Comparison of ENCODE assay signal across 8 cellular contexts in genomic region chr15:77979157-77979556, GRCh38.
DNase-seq lines count a peak whose midpoint lies in the region; ATAC-seq, FAIRE-seq and TF ChIP-seq lines count a peak whose summit lies in the region.
"Not testable (repeated sequence)": the region's sequence is repeated elsewhere in the genome, so short reads cannot be mapped to it uniquely, and the experiment has no call there.

No MANE protein-coding gene starts in this region.

- not testable (repeated sequence) for TF ChIP-seq POLR2A in GM12878 (IDR thresholded peaks at IDR 0.05; ENCODE audit: low read depth, low read length); suprapubic skin (IDR thresholded peaks at IDR 0.05)

- peak; percentile 91 for FAIRE-seq in RCC 7860 (lab: Jason Lieb, UNC)
- FAIRE-seq in GM12878 (lab: Jason Lieb, UNC) = peak; percentile 23

- peak; percentile 52 for ATAC-seq in GM12878

- 6% methylated on average over 7 of the region's 8 CpGs for WGBS in GM12878 (ENCODE audit: insufficient coverage, insufficient replicate concordance, low lambda C conversion rate, missing lambda C conversion rate)
- 88% methylated on average over 4 of the region's 8 CpGs for WGBS in suprapubic skin

- H3K4me1 ChIP-seq in Karpas-422 (ENCODE audit: low read length) (peaks cover 10% of the 10 kb centered on the region), suprapubic skin (peaks cover 23% of the 10 kb centered on the region)
- not testable (repeated sequence) for H3K4me1 ChIP-seq in GM12878 (ENCODE audit: control insufficient read depth, insufficient read depth, low read length)

- intact Hi-C loops in GM12878 (cut with micrococcal nuclease; ENCODE audit: unreplicated experiment) = not testable (repeated sequence)

- DNase-seq in A172 (ENCODE audit: low spot score) = peak; percentile 57
- peak; percentile 25 for DNase-seq in EH (ENCODE audit: low read depth)
- not testable (repeated sequence) for DNase-seq in Karpas-422; GM12878 (ENCODE audit: low read depth, low spot score)
- peak; percentile 71 for DNase-seq in RCC 7860 (ENCODE audit: low spot score)
- DNase-seq in kidney tubule cell (ENCODE audit: low spot score) = peak; percentile 62
- peak; percentile 57 for DNase-seq in nephron progenitor cell
- peak; percentile 52 to 70 for DNase-seq in suprapubic skin (ENCODE audit: low spot score in 2 of 2)

- peak overlapping the region; percentile 17; the same call in 1 of the 2 replicates for H3K9ac ChIP-seq in Karpas-422 (ENCODE audit: low read length)
- not testable (repeated sequence) for H3K9ac ChIP-seq in GM12878 (ENCODE audit: control insufficient read depth, insufficient read depth, low read length)

- RAD21 ChIA-PET in GM12878 (lab: Charles Lee; ENCODE audit: unreplicated experiment) = not testable (repeated sequence)

- not testable (repeated sequence) for H3K79me2 ChIP-seq in Karpas-422 (ENCODE audit: low read length); GM12878 (ENCODE audit: control insufficient read depth, insufficient read depth, low read length)

- not testable (repeated sequence) for H3K9me3 Mint-ChIP-seq in nephron progenitor cell

- POLR2A ChIA-PET in GM12878 (lab: Charles Lee) = not testable (repeated sequence)

- in situ Hi-C loops in GM12878 (cut with MboI) = loop anchor here (5.0 kb wide), 1 partner anchor 798 kb away; no protein-coding TSS in a partner anchor

- H3K27me3 ChIP-seq in Karpas-422 (ENCODE audit: low read length); GM12878 (replicated peaks in 1 of 2; ENCODE audit: control insufficient read depth in 2 of 2, insufficient read depth in 2 of 2, low read length in 1 of 2); suprapubic skin: not testable (repeated sequence)

- not testable (repeated sequence) for BruUV-seq in GM12878 (replicated peaks; lab: Mats Ljungman, UMichigan)

- TF ChIP-seq EP300 in GM12878 (IDR thresholded peaks at IDR 0.05; ENCODE audit: borderline replicate concordance in 1 of 2, control insufficient read depth in 1 of 2, low read depth in 2 of 2, low read length in 2 of 2); suprapubic skin (IDR thresholded peaks at IDR 0.05): not testable (repeated sequence)

- not testable (repeated sequence) for H3K4me3 Mint-ChIP-seq in nephron progenitor cell

- CTCF ChIA-PET in GM12878 (lab: Yijun Ruan, JAX) = interaction anchor here (1.4 kb wide), 1 partner anchor 11 kb away, joined by 5 read pairs; no protein-coding TSS in a partner anchor

- SMC1A ChIA-PET in GM12878 (lab: Charles Lee; ENCODE audit: uncharacterized antibody, unreplicated experiment) = not testable (repeated sequence)

- H3K36me3 ChIP-seq in Karpas-422 (ENCODE audit: insufficient read depth, low read length); GM12878 (ENCODE audit: control insufficient read depth in 2 of 2, insufficient read depth in 2 of 2, low read length in 1 of 2); suprapubic skin: not testable (repeated sequence)

- H4K20me1 ChIP-seq in Karpas-422 (ENCODE audit: insufficient read depth, low read depth, low read length); GM12878 (ENCODE audit: control insufficient read depth, insufficient read depth): not testable (repeated sequence)

- not testable (repeated sequence) for H3K9me3 ChIP-seq in Karpas-422 (ENCODE audit: low read length); GM12878 (replicated peaks; ENCODE audit: control insufficient read depth, insufficient read depth, low read length); suprapubic skin

- H3K27ac ChIP-seq in Karpas-422 (ENCODE audit: low read length); GM12878 (ENCODE audit: control insufficient read depth, insufficient read depth); suprapubic skin: not testable (repeated sequence)

- H3K27me3 Mint-ChIP-seq in nephron progenitor cell (ENCODE audit: low read depth, poor library complexity) = peaks cover 14% of the 10 kb centered on the region

- not testable (repeated sequence) for H3K9me2 ChIP-seq in Karpas-422 (replicated peaks; ENCODE audit: insufficient read depth, low read length)

- H3K27ac Mint-ChIP-seq in nephron progenitor cell = not testable (repeated sequence)

- peak overlapping the region; percentile 67; the same call in 1 of the 2 replicates for H2AFZ ChIP-seq in Karpas-422 (ENCODE audit: low read length)
- H2AFZ ChIP-seq in GM12878 (ENCODE audit: control insufficient read depth, low read depth, low read length) = not testable (repeated sequence)

- H3K4me2 ChIP-seq in Karpas-422 (ENCODE audit: low read depth, low read length, poor library complexity, severe bottlenecking) = peak overlapping the region; percentile 35
- H3K4me2 ChIP-seq in GM12878 (ENCODE audit: control insufficient read depth, insufficient read depth) = not testable (repeated sequence)

- not testable (repeated sequence) for TF ChIP-seq RAD21 in GM12878 (IDR thresholded peaks at IDR 0.05; ENCODE audit: insufficient read depth, low read depth, low read length)

- H3K4me3 ChIP-seq in Karpas-422 (ENCODE audit: low read length); GM12878; suprapubic skin: not testable (repeated sequence)

- peaks cover 20% of the 10 kb centered on the region for H3K4me1 Mint-ChIP-seq in nephron progenitor cell

- not testable (repeated sequence) for TF ChIP-seq CTCF in GM12878 (IDR thresholded peaks at IDR 0.05 in 2 of 3, conservative IDR thresholded peaks at IDR 0.05 in 1 of 3; ENCODE audit: control insufficient read depth in 2 of 3, extremely low read depth in 1 of 3, insufficient read depth in 1 of 3, low read depth in 3 of 3, low read length in 3 of 3); nephron progenitor cell (IDR thresholded peaks at IDR 0.05); suprapubic skin (IDR thresholded peaks at IDR 0.05)

- H3K36me3 Mint-ChIP-seq in nephron progenitor cell (ENCODE audit: low read depth) = not testable (repeated sequence)
